19 cellular contexts compared by ENCODE assay signal in the genomic region with DNA sequence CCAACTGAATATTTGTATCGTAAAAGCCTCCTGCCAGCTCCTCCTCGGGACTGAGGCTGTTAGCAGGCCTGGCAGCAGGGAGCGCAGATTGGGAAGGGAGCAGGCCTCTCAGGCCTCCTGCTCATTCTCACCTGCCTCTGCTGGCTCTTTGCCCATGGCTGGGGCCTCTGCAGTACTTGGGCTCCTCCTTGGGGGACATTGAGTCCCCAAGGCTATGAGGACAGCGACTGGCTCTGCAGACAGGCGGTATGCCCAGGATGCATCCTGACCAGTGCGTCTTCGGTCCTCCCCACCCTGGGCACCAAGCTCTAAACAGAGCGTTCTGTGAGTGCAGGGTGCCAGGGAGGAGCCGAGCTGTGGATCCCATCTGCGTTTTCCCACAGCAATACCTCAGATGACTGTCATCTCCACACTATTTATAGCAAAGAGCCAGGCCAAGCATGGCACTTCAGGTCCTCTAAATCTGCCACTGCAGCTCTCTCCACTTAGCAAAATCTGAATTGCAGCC. TPM values are rescaled to one million over a fixed set of nuclear protein-coding genes. Genes with fewer than 3 reads are reported as not detected.
DNase-seq lines count a peak whose midpoint lies in the region.
"Had no signal": no experiment of that assay in that cellular context is flagged by ENCODE, and none has a peak within 500 bp of the region (broad histone marks: within the 10 kb centered on the region; RNA-seq: fewer than 3 reads in every experiment).

No MANE protein-coding gene starts in this region.

- no peak overlapping the region for H3K27ac ChIP-seq in neuronal stem cell (replicated peaks; ENCODE audit: low read length)
- H3K27ac ChIP-seq: breast epithelium, epithelial cell of prostate, ovary had no signal

- no peaks in the 10 kb centered on the region for H3K9me3 ChIP-seq in neuronal stem cell (replicated peaks in 1 of 2; ENCODE audit: control insufficient read depth in 2 of 2, insufficient read depth in 1 of 2, low read depth in 1 of 2, low read length in 2 of 2)
- H3K9me3 ChIP-seq: breast epithelium, ovary, Peyer's patch had no signal

- H2BK5ac ChIP-seq in neuronal stem cell (ENCODE audit: low read length), result no peak overlapping the region

- no peak overlapping the region for H3K14ac ChIP-seq in neuronal stem cell (ENCODE audit: low read length)

- peaks cover 0 to 2% of the 10 kb centered on the region in 2 donors for H3K4me1 ChIP-seq in neuronal stem cell (ENCODE audit: control insufficient read depth in 2 of 2, insufficient read depth in 1 of 2, low read depth in 1 of 2, low read length in 2 of 2)
- H3K4me1 ChIP-seq: breast epithelium had no signal

- H2BK120ac ChIP-seq in neuronal stem cell (ENCODE audit: low read depth, low read length), result no peak overlapping the region

- H3K27me3 ChIP-seq in neuronal stem cell (ENCODE audit: control insufficient read depth in 3 of 3, insufficient read depth in 3 of 3, low read depth in 1 of 3, low read length in 3 of 3), result peaks cover 0 to 8% (median 3%) of the 10 kb centered on the region in 3 experiments
- H3K27me3 ChIP-seq: breast epithelium, ovary, Peyer's patch had no signal

- H3K4me2 ChIP-seq in neuronal stem cell (ENCODE audit: insufficient read depth, low read length, poor library complexity, severe bottlenecking), result no peak overlapping the region

- DNase-seq in DMS 273 (lab: John Stamatoyannopoulos, UW; ENCODE audit: unreplicated experiment) (peak; percentile 88), NCI-H2107 (lab: John Stamatoyannopoulos, UW) (peak; percentile 14), cerebellar nuclear complex (lab: John Stamatoyannopoulos, UW) (peak; percentile 83 to 91), neuronal stem cell (ENCODE audit: low spot score) (no peak), superior temporal gyrus (ENCODE audit: extremely low spot score) (no peak), ecto neural progenitor cell (ENCODE audit: low spot score) (no peak), hippocampal formation (lab: John Stamatoyannopoulos, UW) (no peak), medulla oblongata (ENCODE audit: extremely low spot score) (no peak)
- DNase-seq: activated CD8-positive, alpha-beta memory T cell treated with anti-CD3 and anti-CD28 coated beads for 24 hours; activated gamma-delta T cell treated with Interleukin-2 at 50 U/mL for 16 hours; AML-193; hypothalamus; NCI-H146; ovary; Peyer's patch; stimulated activated CD4-positive, alpha-beta T cell treated with anti-CD3 and anti-CD28 coated beads, Interleukin-2, amount 100 ng/mL, for 24 hours had no signal

- no peak overlapping the region for H3K18ac ChIP-seq in neuronal stem cell (ENCODE audit: low read length)

- no CpG with 5 or more reads among the region's 10 CpGs for WGBS in neuronal stem cell (ENCODE audit: extremely low coverage in 2 of 2, insufficient read length in 2 of 2, insufficient replicate concordance in 1 of 2), 2 donors

- H4K91ac ChIP-seq in neuronal stem cell (ENCODE audit: low read depth, low read length, poor library complexity), result no peak overlapping the region

- H3K36me3 ChIP-seq in neuronal stem cell (replicated peaks in 1 of 2; ENCODE audit: control insufficient read depth in 2 of 2, insufficient read depth in 2 of 2, low read length in 2 of 2), result peaks cover 3% of the 10 kb centered on the region in 2 donors
- H3K36me3 ChIP-seq: breast epithelium, ovary, Peyer's patch had no signal

- H3K79me1 ChIP-seq in neuronal stem cell (ENCODE audit: low read depth, low read length), result peaks cover 2% of the 10 kb centered on the region

- H3K23ac ChIP-seq in neuronal stem cell (ENCODE audit: low read depth, low read length, poor library complexity), result peak overlapping the region; percentile 49

- H4K8ac ChIP-seq in neuronal stem cell (ENCODE audit: low read depth, low read length), result no peak overlapping the region

- H3K4ac ChIP-seq in neuronal stem cell (ENCODE audit: low read length), result no peak overlapping the region

- no peak overlapping the region for H2AK5ac ChIP-seq in neuronal stem cell (ENCODE audit: low read depth, low read length)

- no peak overlapping the region for H3K9ac ChIP-seq in neuronal stem cell (ENCODE audit: low read depth, low read length, poor library complexity)

- no peak overlapping the region for H2BK15ac ChIP-seq in neuronal stem cell (ENCODE audit: low read length)

- H2BK12ac ChIP-seq in neuronal stem cell (ENCODE audit: low read length), result no peak overlapping the region

- peak overlapping the region; percentile 11 for H2AFZ ChIP-seq in neuronal stem cell (ENCODE audit: low read length)

- no peak overlapping the region for H3K4me3 ChIP-seq in neuronal stem cell (ENCODE audit: low read length in 2 of 2)
- H3K4me3 ChIP-seq: breast epithelium, lung, ovary, Peyer's patch had no signal

RNA-seq across cellular contexts. Expression of gene TSTD2, which starts 38.7 kb away (rescaled TPM):
- 19.4 TPM for polyA plus RNA-seq in neuronal stem cell (2013, experiment 1 of 2)
- 18.9 TPM for polyA plus RNA-seq in neuronal stem cell (2013, experiment 2 of 2)

RNA-seq across cellular contexts. Expression of gene NCBP1, which starts 39.2 kb away (rescaled TPM):
- polyA plus RNA-seq in neuronal stem cell (2013, experiment 1 of 2), result 20.3 TPM
- 21.2 TPM for polyA plus RNA-seq in neuronal stem cell (2013, experiment 2 of 2)

Comparison
In these comparisons a context has a peak if more than half of its experiments do, and no peak if none do; other contexts are left out.
1. DNase-seq: peak in DMS 273 (single experiment), NCI-H2107 (single experiment) and cerebellar nuclear complex (2 of 2); none in neuronal stem cell (single experiment), superior temporal gyrus (single experiment), ecto neural progenitor cell (single experiment), hippocampal formation (0 of 2) and medulla oblongata (single experiment).